Comparison of ENCODE assay signal across 24 cellular contexts in genomic region chr14:32825058-32825457, GRCh38.
DNase-seq lines count a peak whose midpoint lies in the region; ATAC-seq and TF ChIP-seq lines count a peak whose summit lies in the region.
"Had no signal": no experiment of that assay in that cellular context is flagged by ENCODE, and none has a peak within 500 bp of the region (broad histone marks: within the 10 kb centered on the region; RNA-seq: fewer than 3 reads in every experiment).

No MANE protein-coding gene starts in this region.

- H3K27ac ChIP-seq in angular gyrus (ENCODE audit: low read depth, low read length) (peak overlapping the region; percentile 90), dorsolateral prefrontal cortex (peak overlapping the region; percentile 45 to 98 (median 92))
- H3K27ac ChIP-seq: BLaER1 treated with 17β-estradiol and CSF1 and Interleukin-3, amounts not matched to agents 10 nM and 100 nM; PC-9; SJCRH30 had no signal

- TF ChIP-seq CTCF in dorsolateral prefrontal cortex (IDR thresholded peaks at IDR 0.05 in 54 of 56, conservative IDR thresholded peaks at IDR 0.05 in 2 of 56; ENCODE audit: low read depth in 1 of 56, partially characterized antibody in 56 of 56) = peak in 3 of 56 donors; percentile 10 to 19 (median 12)
- no peak for TF ChIP-seq CTCF in chondrocyte (IDR thresholded peaks at IDR 0.05)

- H3K27ac Mint-ChIP-seq in chondrocyte (ENCODE audit: unreplicated experiment) = no peak overlapping the region
- no peak overlapping the region for H3K27ac Mint-ChIP-seq in stimulated activated naive CD8-positive, alpha-beta T cell treated with anti-CD3 and anti-CD28 coated beads, Interleukin-15, amount 100 ng/mL, for 72 hours
- H3K27ac Mint-ChIP-seq: CD4-positive, alpha-beta T cell; GM23338; HFFc6 had no signal

- H3K27me3 Mint-ChIP-seq in chondrocyte (ENCODE audit: low read depth) = no peaks in the 10 kb centered on the region
- no peaks in the 10 kb centered on the region for H3K27me3 Mint-ChIP-seq in stimulated activated naive CD8-positive, alpha-beta T cell treated with anti-CD3 and anti-CD28 coated beads, Interleukin-15, amount 100 ng/mL, for 72 hours
- H3K27me3 Mint-ChIP-seq: CD4-positive, alpha-beta T cell had no signal

- ATAC-seq in stimulated activated naive CD8-positive, alpha-beta T cell treated with anti-CD3 and anti-CD28 coated beads, Interleukin-15, amount 100 ng/mL, for 72 hours = no peak
- ATAC-seq: GM23338, Right ventricle myocardium inferior had no signal

- no peak for DNase-seq in dorsolateral prefrontal cortex
- peak; percentile 66 for DNase-seq in midbrain (lab: John Stamatoyannopoulos, UW)
- DNase-seq in retina = peak; percentile 59
- no peak for DNase-seq in chondrocyte (ENCODE audit: low spot score)
- DNase-seq in NCI-H2107 (lab: John Stamatoyannopoulos, UW) = no peak
- no peak for DNase-seq in NCI-H187 (lab: John Stamatoyannopoulos, UW)
- no peak for DNase-seq in stimulated activated naive CD8-positive, alpha-beta T cell treated with anti-CD3 and anti-CD28 coated beads, Interleukin-15, amount 100 ng/mL, for 72 hours
- DNase-seq: CD4-positive, alpha-beta T cell; HFFc6; KBM-7; MV-4-11; NCI-H1105; NCI-H1436 treated with DMSO at 0.1 percent for 48 hours; NCI-H1930; NCI-H446; NCI-H524 treated with DMSO at 0.1 percent for 48 hours; NCI-H774; PC-9; SJCRH30 had no signal

- H3K4me1 Mint-ChIP-seq in chondrocyte (ENCODE audit: low read depth) = peaks cover 43% of the 10 kb centered on the region
- H3K4me1 Mint-ChIP-seq in stimulated activated naive CD8-positive, alpha-beta T cell treated with anti-CD3 and anti-CD28 coated beads, Interleukin-15, amount 100 ng/mL, for 72 hours = no peaks in the 10 kb centered on the region

- H3K36me3 Mint-ChIP-seq in chondrocyte (ENCODE audit: low read depth) = no peaks in the 10 kb centered on the region

- H3K27me3 ChIP-seq in dorsolateral prefrontal cortex = no peaks in the 10 kb centered on the region
- H3K27me3 ChIP-seq: BLaER1 treated with 17β-estradiol and CSF1 and Interleukin-3, amounts not matched to agents 10 nM and 100 nM; SJCRH30 had no signal

- H3K9me3 Mint-ChIP-seq in chondrocyte (ENCODE audit: low read depth) = no peaks in the 10 kb centered on the region
- H3K9me3 Mint-ChIP-seq in stimulated activated naive CD8-positive, alpha-beta T cell treated with anti-CD3 and anti-CD28 coated beads, Interleukin-15, amount 100 ng/mL, for 72 hours = peaks cover 3 to 8% of the 10 kb centered on the region in 2 donors
- H3K9me3 Mint-ChIP-seq: GM23338, HFFc6 had no signal

- H3K4me3 Mint-ChIP-seq in chondrocyte (ENCODE audit: unreplicated experiment) = no peak overlapping the region
- H3K4me3 Mint-ChIP-seq in stimulated activated naive CD8-positive, alpha-beta T cell treated with anti-CD3 and anti-CD28 coated beads, Interleukin-15, amount 100 ng/mL, for 72 hours = no peak overlapping the region
- H3K4me3 Mint-ChIP-seq: CD4-positive, alpha-beta T cell; GM23338; HFFc6 had no signal

- intact Hi-C loops in dorsolateral prefrontal cortex (cut with DNase I) = loop anchor here (5.0 kb wide), 3 partner anchors 98 to 248 kb away; no protein-coding TSS in a partner anchor

- H3K4me3 ChIP-seq in dorsolateral prefrontal cortex = no peak overlapping the region
- H3K4me3 ChIP-seq: BLaER1 treated with 17β-estradiol and CSF1 and Interleukin-3, amounts not matched to agents 10 nM and 100 nM; GM23338; HAP-1; PC-9; SJCRH30 had no signal

Comparison
In these comparisons a context has a peak if more than half of its experiments do, and no peak if none do; other contexts are left out.
1. DNase-seq: peak in midbrain (single experiment) and retina (single experiment); none in dorsolateral prefrontal cortex (0 of 10), chondrocyte (single experiment), NCI-H2107 (single experiment), NCI-H187 (0 of 2) and stimulated activated naive CD8-positive, alpha-beta T cell treated with anti-CD3 and anti-CD28 coated beads, Interleukin-15, amount 100 ng/mL, for 72 hours (0 of 2).